8 cellular contexts compared by ENCODE assay signal in the genomic region with DNA sequence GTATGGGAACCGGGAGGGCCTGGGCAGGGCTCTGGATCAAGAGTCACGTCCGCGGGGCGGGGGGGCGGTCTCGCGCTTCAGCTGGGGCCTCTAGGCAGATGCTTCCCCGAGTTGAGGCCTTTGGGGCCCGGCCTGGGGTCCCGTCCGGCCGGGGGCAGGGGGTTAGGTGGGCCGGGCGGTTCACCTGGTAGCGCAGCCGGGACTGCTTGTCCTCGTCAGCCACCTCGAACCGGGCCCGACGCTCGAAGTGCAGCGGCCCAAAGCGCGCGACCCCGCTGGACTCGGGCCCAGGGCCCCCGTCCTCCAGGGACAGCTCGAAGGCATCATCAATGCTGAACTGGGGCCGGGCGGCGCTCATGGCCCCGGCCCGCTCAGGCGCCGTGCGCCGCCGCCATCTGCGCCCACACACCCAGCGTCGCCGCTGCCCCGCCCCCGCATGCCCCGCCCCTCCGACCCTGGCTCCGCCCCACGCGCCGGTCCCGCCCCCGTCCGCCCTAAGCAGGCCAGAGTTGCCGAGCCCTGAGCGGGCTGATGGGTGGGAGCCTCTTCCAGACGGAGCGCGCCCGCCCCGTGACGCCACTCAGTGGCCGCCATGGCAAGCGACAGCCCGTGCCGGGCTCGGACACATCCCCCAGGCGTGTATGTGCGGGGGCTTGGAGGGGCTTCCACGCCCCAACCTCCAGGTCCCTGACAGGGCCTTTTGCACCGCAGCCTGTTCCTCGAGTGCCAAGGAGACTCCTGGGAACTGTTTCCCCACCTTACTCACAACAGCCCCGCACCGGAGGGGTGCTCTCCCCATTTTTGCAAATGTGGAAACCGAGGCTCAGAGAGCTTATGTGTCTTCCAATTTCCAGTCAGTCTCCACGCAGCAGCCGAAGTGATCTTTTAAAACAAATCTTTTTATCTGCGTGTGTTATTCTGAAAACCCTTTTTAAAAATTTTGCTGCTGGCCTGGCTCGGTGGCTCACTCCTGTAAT.
DNase-seq lines count a peak whose midpoint lies in the region; ATAC-seq and TF ChIP-seq lines count a peak whose summit lies in the region.

A gene with protein sequence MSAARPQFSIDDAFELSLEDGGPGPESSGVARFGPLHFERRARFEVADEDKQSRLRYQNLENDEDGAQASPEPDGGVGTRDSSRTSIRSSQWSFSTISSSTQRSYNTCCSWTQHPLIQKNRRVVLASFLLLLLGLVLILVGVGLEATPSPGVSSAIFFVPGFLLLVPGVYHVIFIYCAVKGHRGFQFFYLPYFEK (minus strand): TSS at position 417 of the 977 bp plus-strand sequence. CDS start 59 bp downstream, at position 358.

- H3K4me3 ChIP-seq in AG09309 (ENCODE audit: control insufficient read depth, low read depth, low read length) = peak within 1 kb of the TSS; percentile 87
- H3K4me3 ChIP-seq in choroid plexus epithelial cell (ENCODE audit: low read depth, low read length) = peak within 1 kb of the TSS; percentile 83

- DNase-seq in AG09309 (ENCODE audit: low read depth) = peak; percentile 61
- peak; percentile 78 for DNase-seq in NCI-H446 treated with DMSO at 0.1 percent for 48 hours (lab: John Stamatoyannopoulos, UW)
- peak; percentile 90 to 94 for DNase-seq in activated CD4-positive, alpha-beta T cell treated with anti-CD3 and anti-CD28 coated beads for 4 hours
- peak; percentile 93 for DNase-seq in choroid plexus epithelial cell (ENCODE audit: low read depth)
- DNase-seq in kidney tubule cell (ENCODE audit: low spot score) = peak; percentile 92
- DNase-seq in stimulated activated CD4-positive, alpha-beta T cell treated with anti-CD3 and anti-CD28 coated beads, Interleukin-1b, Interleukin-23, amount 100 ng/mL, for 1 hour (ENCODE audit: low read depth in 2 of 2) = peak; percentile 87 to 91

- ATAC-seq in GM18909 (IDR thresholded peaks at IDR 0.05; ENCODE audit: poor library complexity, unreplicated experiment) = peak; percentile 67
- peak; percentile 68 for ATAC-seq in HG03196 (IDR thresholded peaks at IDR 0.05; ENCODE audit: unreplicated experiment)

- TF ChIP-seq CTCF in AG09309 (IDR thresholded peaks at IDR 0.05; ENCODE audit: control insufficient read depth, insufficient read depth, low read depth, low read length, missing control alignments) (peak; percentile 43), choroid plexus epithelial cell (conservative IDR thresholded peaks at IDR 0.05; ENCODE audit: low read depth, low read length) (peak; percentile 38)

Comparison
In these comparisons a context has a peak if more than half of its experiments do, and no peak if none do; other contexts are left out.
1. Peak in every context shown above with its lines: DNase-seq, ATAC-seq and H3K4me3 ChIP-seq.